5 cellular contexts compared by ENCODE assay signal in the genomic region with DNA sequence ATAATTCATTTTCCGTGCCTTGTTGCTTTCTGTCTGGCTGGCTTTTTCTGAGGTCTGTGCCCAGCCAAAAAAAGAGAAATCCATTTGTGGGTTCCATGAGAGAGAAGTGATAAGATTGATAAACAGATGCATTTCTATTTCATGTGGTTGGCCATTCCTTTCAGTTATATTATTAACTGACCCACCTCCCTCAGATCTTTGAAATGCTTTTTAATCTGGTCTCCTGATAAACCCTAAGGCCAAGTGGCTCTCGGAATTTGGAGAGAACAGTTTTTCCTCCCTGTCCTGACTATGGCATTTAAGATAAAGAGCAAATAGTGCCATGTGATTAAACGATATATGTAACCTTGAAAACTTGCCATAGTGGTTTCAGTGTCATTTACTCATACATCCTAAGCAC.
"Had no signal": no experiment of that assay in that cellular context is flagged by ENCODE, and none has a peak within 500 bp of the region (broad histone marks: within the 10 kb centered on the region; RNA-seq: fewer than 3 reads in every experiment).

No MANE protein-coding gene starts in this region.

- H3K27ac ChIP-seq: HL-60 had no signal

- DNase-seq: H9, HCEC 1CT had no signal

- ATAC-seq: GM23338, HepG2 had no signal

- H3K4me3 ChIP-seq: GM23338 had no signal
